ENCODE assay signal across 14 cellular contexts in the genomic region with DNA sequence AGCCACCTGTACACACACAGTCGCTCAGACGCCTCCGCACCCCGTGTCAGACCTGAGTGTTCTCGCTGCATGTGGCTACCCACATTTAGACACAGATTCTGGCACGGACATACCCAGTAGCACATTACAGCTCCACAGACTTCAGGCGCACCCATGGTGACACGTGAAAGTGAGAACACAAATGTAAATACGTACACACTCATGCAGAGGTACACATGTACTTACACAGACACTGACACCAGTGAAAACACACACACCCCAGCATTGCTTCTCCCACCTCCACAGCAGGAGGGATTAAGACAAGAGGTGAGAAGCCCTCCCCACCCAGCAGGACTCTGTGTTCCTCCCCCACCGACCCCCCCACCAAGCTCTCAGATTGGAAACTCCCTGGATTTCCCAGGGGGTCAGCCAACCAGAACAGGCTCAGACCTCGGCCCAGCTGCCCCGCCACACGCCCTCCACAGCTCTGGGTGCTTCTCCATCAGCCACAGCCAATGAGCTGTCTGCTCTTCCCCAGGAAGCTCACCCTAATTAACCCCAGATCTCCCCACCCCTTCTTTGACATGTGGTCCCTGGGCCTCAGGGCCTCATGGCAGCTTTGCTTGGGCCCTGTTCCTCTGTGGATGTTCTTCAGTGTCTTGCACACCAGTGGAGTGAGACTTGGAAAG. TPM values are rescaled to one million over a fixed set of nuclear protein-coding genes. Genes with fewer than 3 reads are reported as not detected.
DNase-seq lines count a peak whose midpoint lies in the region; ATAC-seq and TF ChIP-seq lines count a peak whose summit lies in the region.
"Had no signal": no experiment of that assay in that cellular context is flagged by ENCODE, and none has a peak within 500 bp of the region (broad histone marks: within the 10 kb centered on the region; RNA-seq: fewer than 3 reads in every experiment).

No MANE protein-coding gene starts in this region.

- no peak overlapping the region for H3K4me3 ChIP-seq in HEK293 (ENCODE audit: low read depth, low read length)
- H3K4me3 ChIP-seq in OCI-LY3 (ENCODE audit: low read length): peak overlapping the region; percentile 77
- no peak overlapping the region for H3K4me3 ChIP-seq in thyroid gland (replicated peaks in 1 of 3)
- H3K4me3 ChIP-seq: heart right ventricle, MG63, thoracic aorta had no signal

- H3K27me3 ChIP-seq in OCI-LY3 (ENCODE audit: low read depth, low read length) (no peaks in the 10 kb centered on the region), thyroid gland (no peaks in the 10 kb centered on the region)
- H3K27me3 ChIP-seq: MG63 had no signal

- no peaks in the 10 kb centered on the region for H4K20me1 ChIP-seq in OCI-LY3 (ENCODE audit: insufficient read depth, low read length)

- H3K9me3 Mint-ChIP-seq in activated naive CD4-positive, alpha-beta T cell treated with anti-CD3 and anti-CD28 coated beads for 36 hours: no peaks in the 10 kb centered on the region
- H3K9me3 Mint-ChIP-seq: activated naive CD4-positive, alpha-beta T cell treated with anti-CD3 and anti-CD28 coated beads, Interleukin-2, amount 50 U/mL, for 24 hours had no signal

- H3K4me1 Mint-ChIP-seq in activated naive CD4-positive, alpha-beta T cell treated with anti-CD3 and anti-CD28 coated beads for 36 hours (ENCODE audit: low read depth): no peaks in the 10 kb centered on the region
- H3K4me1 Mint-ChIP-seq: activated naive CD4-positive, alpha-beta T cell treated with anti-CD3 and anti-CD28 coated beads, Interleukin-2, amount 50 U/mL, for 24 hours had no signal

- H3K27ac Mint-ChIP-seq in activated naive CD4-positive, alpha-beta T cell treated with anti-CD3 and anti-CD28 coated beads for 36 hours: no peak overlapping the region
- H3K27ac Mint-ChIP-seq: activated naive CD4-positive, alpha-beta T cell treated with anti-CD3 and anti-CD28 coated beads, Interleukin-2, amount 50 U/mL, for 24 hours had no signal

- TF ChIP-seq CTCF in HEK293 (tag by site-specific recombination; IDR thresholded peaks at IDR 0.05) (no peak), OCI-LY3 (IDR thresholded peaks at IDR 0.05; ENCODE audit: low read depth, low read length) (no peak), thyroid gland (IDR thresholded peaks at IDR 0.05) (no peak)

- H3K4me2 ChIP-seq in OCI-LY3 (ENCODE audit: low read length): peak overlapping the region; percentile 94

- no peak overlapping the region for H3K4me3 Mint-ChIP-seq in activated naive CD4-positive, alpha-beta T cell treated with anti-CD3 and anti-CD28 coated beads for 36 hours
- H3K4me3 Mint-ChIP-seq: activated naive CD4-positive, alpha-beta T cell treated with anti-CD3 and anti-CD28 coated beads, Interleukin-2, amount 50 U/mL, for 24 hours had no signal

- no peak overlapping the region for H3K27ac ChIP-seq in HEK293 (ENCODE audit: extremely low read depth, low read depth, low read length)
- H3K27ac ChIP-seq in OCI-LY3 (ENCODE audit: low read length): peak overlapping the region; percentile 91
- H3K27ac ChIP-seq in thyroid gland: no peak overlapping the region
- H3K27ac ChIP-seq: heart right ventricle, thoracic aorta had no signal

- no peaks in the 10 kb centered on the region for H3K36me3 Mint-ChIP-seq in activated naive CD4-positive, alpha-beta T cell treated with anti-CD3 and anti-CD28 coated beads for 36 hours (ENCODE audit: low read depth)
- H3K36me3 Mint-ChIP-seq: activated naive CD4-positive, alpha-beta T cell treated with anti-CD3 and anti-CD28 coated beads, Interleukin-2, amount 50 U/mL, for 24 hours had no signal

- intact Hi-C loops in thyroid gland (cut with DNase I): no loop called here
- intact Hi-C loops in activated naive CD4-positive, alpha-beta T cell treated with anti-CD3 and anti-CD28 coated beads for 36 hours (cut with micrococcal nuclease): no loop called here

- POLR2A ChIA-PET in HEK293 (lab: Yijun Ruan, JAX): interaction anchor here (0.7 kb wide), 1 partner anchor 750 kb away, joined by 5 read pairs; no protein-coding TSS in a partner anchor

- H3K79me2 ChIP-seq in OCI-LY3 (ENCODE audit: low read length): no peaks in the 10 kb centered on the region

- H2AFZ ChIP-seq in OCI-LY3 (ENCODE audit: low read depth, low read length): peak overlapping the region; percentile 71

- H3K4me1 ChIP-seq in HEK293 (ENCODE audit: control insufficient read depth, insufficient read depth, low read length): no peaks in the 10 kb centered on the region
- peaks cover 49% of the 10 kb centered on the region for H3K4me1 ChIP-seq in OCI-LY3 (ENCODE audit: low read length)
- H3K4me1 ChIP-seq in thyroid gland: peaks cover 7 to 8% of the 10 kb centered on the region in 2 donors

- DNase-seq in activated CD4-positive, CD25-positive, alpha-beta regulatory T cell treated with anti-CD3 and anti-CD28 coated beads, Interleukin-2, amount 50 U/mL, for 72 hours: no peak
- peak; percentile 46 to 54 for DNase-seq in thyroid gland
- no peak for DNase-seq in activated naive CD4-positive, alpha-beta T cell treated with anti-CD3 and anti-CD28 coated beads for 36 hours
- no peak for DNase-seq in NOMO-1 treated with dmso at 0.1 percent for 144 hours (lab: John Stamatoyannopoulos, UW; ENCODE audit: unreplicated experiment)
- no peak for DNase-seq in DMS153 treated with DMSO at 0.1 percent for 48 hours (lab: John Stamatoyannopoulos, UW; ENCODE audit: unreplicated experiment)
- DNase-seq: activated CD4-positive, alpha-beta T cell treated with anti-CD3 and anti-CD28 coated beads for 48 hours; heart right ventricle; MG63 had no signal

- H3K9ac ChIP-seq in OCI-LY3 (ENCODE audit: low read length): peak overlapping the region; percentile 76

- ATAC-seq in activated CD4-positive, CD25-positive, alpha-beta regulatory T cell treated with anti-CD3 and anti-CD28 coated beads, Interleukin-2, amount 50 U/mL, for 24 hours: peak; percentile 38 to 40

- H3K36me3 ChIP-seq in HEK293 (ENCODE audit: control insufficient read depth in 2 of 2, insufficient read depth in 1 of 2, low read length in 2 of 2): no peaks in the 10 kb centered on the region
- no peaks in the 10 kb centered on the region for H3K36me3 ChIP-seq in OCI-LY3 (replicated peaks; ENCODE audit: low read depth, low read length)
- no peaks in the 10 kb centered on the region for H3K36me3 ChIP-seq in thyroid gland
- H3K36me3 ChIP-seq: heart right ventricle, MG63, thoracic aorta had no signal

- TF ChIP-seq POLR2A in thyroid gland (IDR thresholded peaks at IDR 0.05): no peak

- no peaks in the 10 kb centered on the region for H3K9me3 ChIP-seq in HEK293 (ENCODE audit: control insufficient read depth, insufficient read depth, low read depth, low read length)
- no peaks in the 10 kb centered on the region for H3K9me3 ChIP-seq in OCI-LY3 (ENCODE audit: insufficient read depth, low read length)
- no peaks in the 10 kb centered on the region for H3K9me3 ChIP-seq in thyroid gland
- H3K9me3 ChIP-seq: heart right ventricle, MG63, thoracic aorta had no signal

- no peaks in the 10 kb centered on the region for H3K27me3 Mint-ChIP-seq in activated naive CD4-positive, alpha-beta T cell treated with anti-CD3 and anti-CD28 coated beads for 36 hours (ENCODE audit: low read depth)

- CTCF ChIA-PET in HEK293 (lab: Yijun Ruan, JAX): interaction anchor here (0.7 to 2.8 kb wide), 4 partner anchors 14 to 47 kb away, joined by 3 to 14 read pairs (median 3); no protein-coding TSS in a partner anchor
- CTCF ChIA-PET in activated naive CD4-positive, alpha-beta T cell treated with anti-CD3 and anti-CD28 coated beads for 36 hours (lab: Charles Lee): interaction anchor here (0.5 to 1.2 kb wide), 3 partner anchors 37 to 196 kb away, joined by 3 to 5 read pairs (median 5); no protein-coding TSS in a partner anchor

- WGBS in thyroid gland, 2 donors: 45 to 49% methylated on average over 11 to 13 of the region's 13 CpGs

TF ChIP-seq in HEK293, 187 proteins besides CTCF, POLR2A, EP300 and RAD21 (continues in another document):
- TF ChIP-seq ZNF202 (tag by site-specific recombination; IDR thresholded peaks at IDR 0.05; ENCODE audit: borderline replicate concordance) (no peak), ZIC2 (tag by site-specific recombination; IDR thresholded peaks at IDR 0.05) (peak; percentile 39), ZNF24 (tag by site-specific recombination; IDR thresholded peaks at IDR 0.05) (no peak), GLIS1 (tag by site-specific recombination; IDR thresholded peaks at IDR 0.05) (peak; percentile 39)
- TF ChIP-seq, protein P1, sequence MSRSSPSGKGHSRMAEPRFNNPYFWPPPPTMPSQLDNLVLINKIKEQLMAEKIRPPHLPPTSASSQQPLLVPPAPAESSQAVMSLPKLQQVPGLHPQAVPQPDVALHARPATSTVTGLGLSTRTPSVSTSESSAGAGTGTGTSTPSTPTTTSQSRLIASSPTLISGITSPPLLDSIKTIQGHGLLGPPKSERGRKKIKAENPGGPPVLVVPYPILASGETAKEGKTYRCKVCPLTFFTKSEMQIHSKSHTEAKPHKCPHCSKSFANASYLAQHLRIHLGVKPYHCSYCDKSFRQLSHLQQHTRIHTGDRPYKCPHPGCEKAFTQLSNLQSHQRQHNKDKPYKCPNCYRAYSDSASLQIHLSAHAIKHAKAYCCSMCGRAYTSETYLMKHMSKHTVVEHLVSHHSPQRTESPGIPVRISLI (tag by site-specific recombination; IDR thresholded peaks at IDR 0.05): no peak

RNA-seq across cellular contexts. Expression of a gene that starts 5.3 kb away (rescaled TPM):
- total RNA-seq in thyroid gland: under 1 TPM in 1 of 4 donors, not detected in 3; 0.34 TPM
- not detected for total RNA-seq in activated naive CD4-positive, alpha-beta T cell treated with anti-CD3 and anti-CD28 coated beads for 36 hours
- total RNA-seq: heart right ventricle, RPMI7951, thoracic aorta had no signal

RNA-seq across cellular contexts. Expression of a gene that starts 27.4 kb away (rescaled TPM):
- total RNA-seq in thyroid gland: not detected
- not detected for total RNA-seq in activated naive CD4-positive, alpha-beta T cell treated with anti-CD3 and anti-CD28 coated beads for 36 hours
- total RNA-seq: heart right ventricle, RPMI7951, thoracic aorta had no signal

RNA-seq across cellular contexts. Expression of a gene that starts 51.6 kb away (rescaled TPM):
- total RNA-seq in thyroid gland: 10 to 100 TPM; 29.8 to 43.9 (median 36.0) TPM
- total RNA-seq in activated naive CD4-positive, alpha-beta T cell treated with anti-CD3 and anti-CD28 coated beads for 36 hours: 10 to 100 TPM; 48.6 to 50.3 TPM

Comparison
In these comparisons a context has a peak if more than half of its experiments do, and no peak if none do; other contexts are left out.
1. DNase-seq: peak in thyroid gland (2 of 2); none in activated CD4-positive, CD25-positive, alpha-beta regulatory T cell treated with anti-CD3 and anti-CD28 coated beads, Interleukin-2, amount 50 U/mL, for 72 hours (single experiment), activated naive CD4-positive, alpha-beta T cell treated with anti-CD3 and anti-CD28 coated beads for 36 hours (single experiment), NOMO-1 treated with dmso at 0.1 percent for 144 hours (single experiment) and DMS153 treated with DMSO at 0.1 percent for 48 hours (single experiment).